Comparison of ENCODE assay signal across 12 cellular contexts in genomic region chr13:40153516-40153915, GRCh38.
DNase-seq lines count a peak whose midpoint lies in the region; ATAC-seq lines count a peak whose summit lies in the region.
"Had no signal": no experiment of that assay in that cellular context is flagged by ENCODE, and none has a peak within 500 bp of the region (broad histone marks: within the 10 kb centered on the region; RNA-seq: fewer than 3 reads in every experiment).

No MANE protein-coding gene starts in this region.

- H3K27ac Mint-ChIP-seq in stimulated activated naive CD8-positive, alpha-beta T cell treated with anti-CD3 and anti-CD28 coated beads, Interleukin-15, Interleukin-2, amounts not matched to agents 100 ng/mL and 50 ng/mL, for 24 hours = peak overlapping the region; percentile 52
- peak overlapping the region in 1 of 2 donors; percentile 75 for H3K27ac Mint-ChIP-seq in stimulated activated naive CD8-positive, alpha-beta T cell treated with anti-CD3 and anti-CD28 coated beads, Interleukin-15, amount 100 ng/mL, for 72 hours
- no peak overlapping the region for H3K27ac Mint-ChIP-seq in T-helper 17 cell
- no peak overlapping the region for H3K27ac Mint-ChIP-seq in stimulated activated memory B cell treated with anti-CD40 and anti-IgM and Interleukin-4, amounts not matched to agents 10 μg/mL and 1 μg/mL and 100 μg/mL, for 72 hours
- no peak overlapping the region for H3K27ac Mint-ChIP-seq in T-helper 2 cell treated with Interferon-gamma antibody and Interleukin-4, amounts not matched to agents 5 μg/mL and 100 μg/mL, for 36 hours
- H3K27ac Mint-ChIP-seq: H9 had no signal

- DNase-seq in stimulated activated naive CD8-positive, alpha-beta T cell treated with anti-CD3 and anti-CD28 coated beads, Interleukin-15, amount 100 ng/mL, for 72 hours = no peak
- DNase-seq in T-helper 17 cell (no peak), lung microvascular endothelial cell (ENCODE audit: low read depth in 2 of 2) (peak; percentile 21 to 68)
- no peak for DNase-seq in T-helper 2 cell treated with Interferon-gamma antibody and Interleukin-4, amounts not matched to agents 5 μg/mL and 100 μg/mL, for 36 hours (ENCODE audit: low spot score)
- DNase-seq: H9, IMR-90, NCI-H1436, NCI-H2081, NCI-H510A treated with DMSO at 0.1 percent for 48 hours had no signal

- H3K36me3 Mint-ChIP-seq in stimulated activated naive CD8-positive, alpha-beta T cell treated with anti-CD3 and anti-CD28 coated beads, Interleukin-15, Interleukin-2, amounts not matched to agents 100 ng/mL and 50 ng/mL, for 24 hours (ENCODE audit: low read depth) = no peaks in the 10 kb centered on the region
- H3K36me3 Mint-ChIP-seq in T-helper 17 cell (ENCODE audit: low read depth) = no peaks in the 10 kb centered on the region
- H3K36me3 Mint-ChIP-seq in stimulated activated memory B cell treated with anti-CD40 and anti-IgM and Interleukin-4, amounts not matched to agents 10 μg/mL and 1 μg/mL and 100 μg/mL, for 72 hours = no peaks in the 10 kb centered on the region
- no peaks in the 10 kb centered on the region for H3K36me3 Mint-ChIP-seq in T-helper 2 cell treated with Interferon-gamma antibody and Interleukin-4, amounts not matched to agents 5 μg/mL and 100 μg/mL, for 36 hours (ENCODE audit: low read depth)

- H3K9me3 ChIP-seq in T-helper 17 cell (ENCODE audit: control insufficient read depth, low read length, poor library complexity, severe bottlenecking) = peaks cover 2% of the 10 kb centered on the region

- peaks cover 46% of the 10 kb centered on the region for H3K4me1 Mint-ChIP-seq in stimulated activated naive CD8-positive, alpha-beta T cell treated with anti-CD3 and anti-CD28 coated beads, Interleukin-15, Interleukin-2, amounts not matched to agents 100 ng/mL and 50 ng/mL, for 24 hours (ENCODE audit: low read depth)
- H3K4me1 Mint-ChIP-seq in stimulated activated naive CD8-positive, alpha-beta T cell treated with anti-CD3 and anti-CD28 coated beads, Interleukin-15, amount 100 ng/mL, for 72 hours = peaks cover 40% of the 10 kb centered on the region
- H3K4me1 Mint-ChIP-seq in T-helper 17 cell = peaks cover 19% of the 10 kb centered on the region
- peaks cover 14% of the 10 kb centered on the region for H3K4me1 Mint-ChIP-seq in stimulated activated memory B cell treated with anti-CD40 and anti-IgM and Interleukin-4, amounts not matched to agents 10 μg/mL and 1 μg/mL and 100 μg/mL, for 72 hours
- peaks cover 2% of the 10 kb centered on the region for H3K4me1 Mint-ChIP-seq in T-helper 2 cell treated with Interferon-gamma antibody and Interleukin-4, amounts not matched to agents 5 μg/mL and 100 μg/mL, for 36 hours (ENCODE audit: low read depth)

- no peaks in the 10 kb centered on the region for H3K27me3 Mint-ChIP-seq in stimulated activated naive CD8-positive, alpha-beta T cell treated with anti-CD3 and anti-CD28 coated beads, Interleukin-15, Interleukin-2, amounts not matched to agents 100 ng/mL and 50 ng/mL, for 24 hours
- H3K27me3 Mint-ChIP-seq in stimulated activated naive CD8-positive, alpha-beta T cell treated with anti-CD3 and anti-CD28 coated beads, Interleukin-15, amount 100 ng/mL, for 72 hours = no peaks in the 10 kb centered on the region
- no peaks in the 10 kb centered on the region for H3K27me3 Mint-ChIP-seq in T-helper 17 cell
- H3K27me3 Mint-ChIP-seq in stimulated activated memory B cell treated with anti-CD40 and anti-IgM and Interleukin-4, amounts not matched to agents 10 μg/mL and 1 μg/mL and 100 μg/mL, for 72 hours = no peaks in the 10 kb centered on the region
- H3K27me3 Mint-ChIP-seq in T-helper 2 cell treated with Interferon-gamma antibody and Interleukin-4, amounts not matched to agents 5 μg/mL and 100 μg/mL, for 36 hours (ENCODE audit: low read depth) = no peaks in the 10 kb centered on the region

- no peak overlapping the region for H3K4me3 Mint-ChIP-seq in stimulated activated naive CD8-positive, alpha-beta T cell treated with anti-CD3 and anti-CD28 coated beads, Interleukin-15, Interleukin-2, amounts not matched to agents 100 ng/mL and 50 ng/mL, for 24 hours
- no peak overlapping the region for H3K4me3 Mint-ChIP-seq in stimulated activated naive CD8-positive, alpha-beta T cell treated with anti-CD3 and anti-CD28 coated beads, Interleukin-15, amount 100 ng/mL, for 72 hours
- H3K4me3 Mint-ChIP-seq in T-helper 17 cell = peak overlapping the region; percentile 7
- no peak overlapping the region for H3K4me3 Mint-ChIP-seq in stimulated activated memory B cell treated with anti-CD40 and anti-IgM and Interleukin-4, amounts not matched to agents 10 μg/mL and 1 μg/mL and 100 μg/mL, for 72 hours
- no peak overlapping the region for H3K4me3 Mint-ChIP-seq in T-helper 2 cell treated with Interferon-gamma antibody and Interleukin-4, amounts not matched to agents 5 μg/mL and 100 μg/mL, for 36 hours
- H3K4me3 Mint-ChIP-seq: H9 had no signal

- no peaks in the 10 kb centered on the region for H3K9me3 Mint-ChIP-seq in stimulated activated naive CD8-positive, alpha-beta T cell treated with anti-CD3 and anti-CD28 coated beads, Interleukin-15, Interleukin-2, amounts not matched to agents 100 ng/mL and 50 ng/mL, for 24 hours
- no peaks in the 10 kb centered on the region for H3K9me3 Mint-ChIP-seq in stimulated activated naive CD8-positive, alpha-beta T cell treated with anti-CD3 and anti-CD28 coated beads, Interleukin-15, amount 100 ng/mL, for 72 hours
- no peaks in the 10 kb centered on the region for H3K9me3 Mint-ChIP-seq in stimulated activated memory B cell treated with anti-CD40 and anti-IgM and Interleukin-4, amounts not matched to agents 10 μg/mL and 1 μg/mL and 100 μg/mL, for 72 hours
- H3K9me3 Mint-ChIP-seq in T-helper 2 cell treated with Interferon-gamma antibody and Interleukin-4, amounts not matched to agents 5 μg/mL and 100 μg/mL, for 36 hours = no peaks in the 10 kb centered on the region
- H3K9me3 Mint-ChIP-seq: H9 had no signal

- no peak for ATAC-seq in stimulated activated naive CD8-positive, alpha-beta T cell treated with anti-CD3 and anti-CD28 coated beads, Interleukin-15, amount 100 ng/mL, for 72 hours
- ATAC-seq in T-helper 17 cell (no peak), HG03108 (IDR thresholded peaks at IDR 0.05; ENCODE audit: unreplicated experiment) (no peak)
- no peak for ATAC-seq in stimulated activated memory B cell treated with anti-CD40 and anti-IgM and Interleukin-4, amounts not matched to agents 10 μg/mL and 1 μg/mL and 100 μg/mL, for 72 hours

Comparison
In these comparisons a context has a peak if more than half of its experiments do, and no peak if none do; other contexts are left out.
1. DNase-seq: peak in lung microvascular endothelial cell (2 of 2); none in stimulated activated naive CD8-positive, alpha-beta T cell treated with anti-CD3 and anti-CD28 coated beads, Interleukin-15, amount 100 ng/mL, for 72 hours (0 of 2), T-helper 17 cell (0 of 3) and T-helper 2 cell treated with Interferon-gamma antibody and Interleukin-4, amounts not matched to agents 5 μg/mL and 100 μg/mL, for 36 hours (single experiment).